ENCODE assay signal across 1 cellular context in the genomic region with DNA sequence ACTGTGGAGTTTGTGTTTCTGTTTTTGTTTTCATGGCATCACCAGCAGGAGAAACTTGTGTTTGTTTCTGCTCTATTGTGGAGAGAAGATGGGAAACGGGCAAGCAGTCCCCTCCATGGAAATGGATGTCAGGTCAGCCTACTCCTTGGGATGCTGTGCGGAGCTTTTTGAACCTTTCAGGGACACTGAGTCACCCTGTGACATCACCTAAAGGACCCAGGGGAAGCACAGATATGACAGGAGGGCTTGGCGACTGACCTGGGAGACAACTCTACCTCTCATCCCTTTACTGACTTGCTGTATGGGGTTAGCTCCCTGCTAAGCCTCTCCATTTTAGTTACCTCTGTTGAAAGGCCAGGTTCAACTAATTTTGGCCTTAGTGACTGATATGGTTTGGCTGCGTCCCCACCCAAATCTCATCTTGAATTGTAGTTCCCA.
TF ChIP-seq lines count a peak whose summit lies in the region.

No MANE protein-coding gene starts in this region.

TF ChIP-seq in SK-N-SH, 30 proteins besides CTCF, POLR2A, EP300 and RAD21 (continued from another document):
- TF ChIP-seq, protein P1, sequence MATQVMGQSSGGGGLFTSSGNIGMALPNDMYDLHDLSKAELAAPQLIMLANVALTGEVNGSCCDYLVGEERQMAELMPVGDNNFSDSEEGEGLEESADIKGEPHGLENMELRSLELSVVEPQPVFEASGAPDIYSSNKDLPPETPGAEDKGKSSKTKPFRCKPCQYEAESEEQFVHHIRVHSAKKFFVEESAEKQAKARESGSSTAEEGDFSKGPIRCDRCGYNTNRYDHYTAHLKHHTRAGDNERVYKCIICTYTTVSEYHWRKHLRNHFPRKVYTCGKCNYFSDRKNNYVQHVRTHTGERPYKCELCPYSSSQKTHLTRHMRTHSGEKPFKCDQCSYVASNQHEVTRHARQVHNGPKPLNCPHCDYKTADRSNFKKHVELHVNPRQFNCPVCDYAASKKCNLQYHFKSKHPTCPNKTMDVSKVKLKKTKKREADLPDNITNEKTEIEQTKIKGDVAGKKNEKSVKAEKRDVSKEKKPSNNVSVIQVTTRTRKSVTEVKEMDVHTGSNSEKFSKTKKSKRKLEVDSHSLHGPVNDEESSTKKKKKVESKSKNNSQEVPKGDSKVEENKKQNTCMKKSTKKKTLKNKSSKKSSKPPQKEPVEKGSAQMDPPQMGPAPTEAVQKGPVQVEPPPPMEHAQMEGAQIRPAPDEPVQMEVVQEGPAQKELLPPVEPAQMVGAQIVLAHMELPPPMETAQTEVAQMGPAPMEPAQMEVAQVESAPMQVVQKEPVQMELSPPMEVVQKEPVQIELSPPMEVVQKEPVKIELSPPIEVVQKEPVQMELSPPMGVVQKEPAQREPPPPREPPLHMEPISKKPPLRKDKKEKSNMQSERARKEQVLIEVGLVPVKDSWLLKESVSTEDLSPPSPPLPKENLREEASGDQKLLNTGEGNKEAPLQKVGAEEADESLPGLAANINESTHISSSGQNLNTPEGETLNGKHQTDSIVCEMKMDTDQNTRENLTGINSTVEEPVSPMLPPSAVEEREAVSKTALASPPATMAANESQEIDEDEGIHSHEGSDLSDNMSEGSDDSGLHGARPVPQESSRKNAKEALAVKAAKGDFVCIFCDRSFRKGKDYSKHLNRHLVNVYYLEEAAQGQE (IDR thresholded peaks at IDR 0.05; ENCODE audit: low read depth, low read length), result no peak
- TF ChIP-seq EZH2phosphoT487 (IDR thresholded peaks at IDR 0.05; ENCODE audit: borderline replicate concordance, low read depth) (no peak), RCOR1 (IDR thresholded peaks at IDR 0.05; ENCODE audit: low read length) (no peak), RFX5 (IDR thresholded peaks at IDR 0.05; ENCODE audit: low read length) (no peak), MAX (IDR thresholded peaks at IDR 0.05; ENCODE audit: low read depth) (no peak), YY1 (IDR thresholded peaks at IDR 0.05; ENCODE audit: low read depth) (no peak), POLR2AphosphoS5 (IDR thresholded peaks at IDR 0.05; ENCODE audit: low read depth, low read length) (no peak), NRF1 (IDR thresholded peaks at IDR 0.05; ENCODE audit: low read depth, low read length) (no peak), GABPA (IDR thresholded peaks at IDR 0.05; ENCODE audit: low read depth) (no peak), SIN3A (IDR thresholded peaks at IDR 0.05; ENCODE audit: borderline replicate concordance, low read depth, low read length) (no peak), GATA2 (CRISPR knock-in tag; IDR thresholded peaks at IDR 0.05) (no peak), TEAD4 (IDR thresholded peaks at IDR 0.05; ENCODE audit: borderline replicate concordance, insufficient read depth) (no peak), SMC3 (IDR thresholded peaks at IDR 0.05; ENCODE audit: low read depth, low read length) (no peak), ELF1 (IDR thresholded peaks at IDR 0.05) (no peak), FOXM1 (IDR thresholded peaks at IDR 0.05; ENCODE audit: low read depth) (no peak)
- TF ChIP-seq, protein P2, sequence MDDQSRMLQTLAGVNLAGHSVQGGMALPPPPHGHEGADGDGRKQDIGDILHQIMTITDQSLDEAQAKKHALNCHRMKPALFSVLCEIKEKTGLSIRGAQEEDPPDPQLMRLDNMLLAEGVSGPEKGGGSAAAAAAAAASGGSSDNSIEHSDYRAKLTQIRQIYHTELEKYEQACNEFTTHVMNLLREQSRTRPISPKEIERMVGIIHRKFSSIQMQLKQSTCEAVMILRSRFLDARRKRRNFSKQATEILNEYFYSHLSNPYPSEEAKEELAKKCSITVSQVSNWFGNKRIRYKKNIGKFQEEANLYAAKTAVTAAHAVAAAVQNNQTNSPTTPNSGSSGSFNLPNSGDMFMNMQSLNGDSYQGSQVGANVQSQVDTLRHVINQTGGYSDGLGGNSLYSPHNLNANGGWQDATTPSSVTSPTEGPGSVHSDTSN (IDR thresholded peaks at IDR 0.05), result no peak
